Comparison of ENCODE assay signal across 8 cellular contexts in genomic region chr3:196711838-196712513, GRCh38. TPM values are rescaled to one million over a fixed set of nuclear protein-coding genes. Genes with fewer than 3 reads are reported as not detected.
DNase-seq lines count a peak whose midpoint lies in the region; TF ChIP-seq lines count a peak whose summit lies in the region.

Gene CEP19 (minus strand): TSS chr3:196712250. CDS start chr3:196708657, 3,593 bp downstream.
Gene PIGX (plus strand): TSS chr3:196712377.

- 1 to 2% methylated on average over 46 to 58 of the region's 68 CpGs for WGBS in GM23248 (ENCODE audit: low coverage in 1 of 2, low lambda C conversion rate in 2 of 2, missing lambda C conversion rate in 2 of 2), 2 experiments

- DNase-seq in Daoy (ENCODE audit: low read depth) (peak; percentile 91), GM23248 (peak; percentile 94), Kasumi-1 (lab: John Stamatoyannopoulos, UW) (peak; percentile 64 to 68), RKO (ENCODE audit: low spot score) (peak; percentile 81), fibroblast of pulmonary artery (ENCODE audit: low read depth) (peak; percentile 88), nephron progenitor cell (peak; percentile 87)
- peak; percentile 90 for DNase-seq in activated T-helper 2 cell treated with anti-CD3 and anti-CD28 coated beads, Interferon-gamma antibody, Interleukin-2, Interleukin-4, amounts not matched to agents 10 μg/mL and 5 μg/mL and 100 μg/mL, durations not matched to agents 14 hours and 24 hours and 36 hours (ENCODE audit: low spot score)

- TF ChIP-seq CTCF in fibroblast of pulmonary artery (IDR thresholded peaks at IDR 0.05; ENCODE audit: low read length, missing control alignments) (no peak), nephron progenitor cell (IDR thresholded peaks at IDR 0.05) (no peak)

- no peaks in the 10 kb centered on the region for H3K27me3 ChIP-seq in GM23248 (replicated peaks; ENCODE audit: insufficient read depth)

- peak within 1 kb of the TSS; percentile 94 for H2AFZ ChIP-seq in GM23248

- H3K4me1 ChIP-seq in GM23248 (ENCODE audit: insufficient read depth), result peaks cover 13% of the 10 kb centered on the region

- H3K4me2 ChIP-seq in GM23248 (ENCODE audit: unreplicated experiment), result peak within 1 kb of the TSS; percentile 99

- no peaks in the 10 kb centered on the region for H3K9me2 ChIP-seq in GM23248 (ENCODE audit: insufficient read depth)

- intact Hi-C loops in activated T-helper 2 cell treated with anti-CD3 and anti-CD28 coated beads, Interferon-gamma antibody, Interleukin-2, Interleukin-4, amounts not matched to agents 10 μg/mL and 5 μg/mL and 100 μg/mL, durations not matched to agents 14 hours and 24 hours and 36 hours (cut with micrococcal nuclease), result loop anchor here (1.0 to 2.0 kb wide), 4 partner anchors 15 to 230 kb away; partner anchors contain the start of genes NCBP2 and PAK2

- H3K9ac ChIP-seq in GM23248, result peak within 1 kb of the TSS; percentile 95

- no peaks in the 10 kb centered on the region for H3K9me3 Mint-ChIP-seq in activated T-helper 2 cell treated with anti-CD3 and anti-CD28 coated beads, Interferon-gamma antibody, Interleukin-2, Interleukin-4, amounts not matched to agents 10 μg/mL and 5 μg/mL and 100 μg/mL, durations not matched to agents 14 hours and 24 hours and 36 hours
- no peaks in the 10 kb centered on the region for H3K9me3 Mint-ChIP-seq in nephron progenitor cell
- no peaks in the 10 kb centered on the region for H3K9me3 Mint-ChIP-seq in stimulated activated naive CD8-positive, alpha-beta T cell treated with anti-CD3 and anti-CD28 coated beads, Interleukin-15, Interleukin-2, amounts not matched to agents 100 ng/mL and 50 ng/mL, for 24 hours

- peaks cover 29% of the 10 kb centered on the region for H3K36me3 Mint-ChIP-seq in activated T-helper 2 cell treated with anti-CD3 and anti-CD28 coated beads, Interferon-gamma antibody, Interleukin-2, Interleukin-4, amounts not matched to agents 10 μg/mL and 5 μg/mL and 100 μg/mL, durations not matched to agents 14 hours and 24 hours and 36 hours (ENCODE audit: low read depth)
- peaks cover 3% of the 10 kb centered on the region for H3K36me3 Mint-ChIP-seq in nephron progenitor cell (ENCODE audit: low read depth)
- peaks cover 4% of the 10 kb centered on the region for H3K36me3 Mint-ChIP-seq in stimulated activated naive CD8-positive, alpha-beta T cell treated with anti-CD3 and anti-CD28 coated beads, Interleukin-15, Interleukin-2, amounts not matched to agents 100 ng/mL and 50 ng/mL, for 24 hours (ENCODE audit: low read depth)

- H3K4me3 ChIP-seq in GM23248 (peak within 1 kb of the TSS; percentile 94), fibroblast of pulmonary artery (replicated peaks; ENCODE audit: low read depth, low read length) (peak within 1 kb of the TSS; percentile 92)

- peak within 1 kb of the TSS; percentile 97 for H3K27ac Mint-ChIP-seq in activated T-helper 2 cell treated with anti-CD3 and anti-CD28 coated beads, Interferon-gamma antibody, Interleukin-2, Interleukin-4, amounts not matched to agents 10 μg/mL and 5 μg/mL and 100 μg/mL, durations not matched to agents 14 hours and 24 hours and 36 hours
- H3K27ac Mint-ChIP-seq in nephron progenitor cell, result peak within 1 kb of the TSS; percentile 51
- peak within 1 kb of the TSS; percentile 93 for H3K27ac Mint-ChIP-seq in stimulated activated naive CD8-positive, alpha-beta T cell treated with anti-CD3 and anti-CD28 coated beads, Interleukin-15, Interleukin-2, amounts not matched to agents 100 ng/mL and 50 ng/mL, for 24 hours

- H3K4me3 Mint-ChIP-seq in activated T-helper 2 cell treated with anti-CD3 and anti-CD28 coated beads, Interferon-gamma antibody, Interleukin-2, Interleukin-4, amounts not matched to agents 10 μg/mL and 5 μg/mL and 100 μg/mL, durations not matched to agents 14 hours and 24 hours and 36 hours (ENCODE audit: low read depth), result peak within 1 kb of the TSS; percentile 95
- peak within 1 kb of the TSS; percentile 91 for H3K4me3 Mint-ChIP-seq in nephron progenitor cell
- peak within 1 kb of the TSS; percentile 87 for H3K4me3 Mint-ChIP-seq in stimulated activated naive CD8-positive, alpha-beta T cell treated with anti-CD3 and anti-CD28 coated beads, Interleukin-15, Interleukin-2, amounts not matched to agents 100 ng/mL and 50 ng/mL, for 24 hours

- no peaks in the 10 kb centered on the region for H3K27me3 Mint-ChIP-seq in activated T-helper 2 cell treated with anti-CD3 and anti-CD28 coated beads, Interferon-gamma antibody, Interleukin-2, Interleukin-4, amounts not matched to agents 10 μg/mL and 5 μg/mL and 100 μg/mL, durations not matched to agents 14 hours and 24 hours and 36 hours (ENCODE audit: low read depth)
- peaks cover 10% of the 10 kb centered on the region for H3K27me3 Mint-ChIP-seq in nephron progenitor cell (ENCODE audit: low read depth, poor library complexity)
- H3K27me3 Mint-ChIP-seq in stimulated activated naive CD8-positive, alpha-beta T cell treated with anti-CD3 and anti-CD28 coated beads, Interleukin-15, Interleukin-2, amounts not matched to agents 100 ng/mL and 50 ng/mL, for 24 hours, result no peaks in the 10 kb centered on the region

- H3K27ac ChIP-seq in GM23248, result peak within 1 kb of the TSS; percentile 93

- H3K9me3 ChIP-seq in GM23248 (ENCODE audit: low read depth), result no peaks in the 10 kb centered on the region

- H4K20me1 ChIP-seq in GM23248 (ENCODE audit: insufficient read depth), result no peaks in the 10 kb centered on the region

- in situ Hi-C loops in GM23248 (cut with MboI), result no loop called here

- H3F3A ChIP-seq in GM23248 (ENCODE audit: insufficient read depth), result peaks cover 21% of the 10 kb centered on the region; the same call in 1 of the 2 replicates

- no peaks in the 10 kb centered on the region for H3K36me3 ChIP-seq in GM23248 (ENCODE audit: low read depth)

- H3K79me2 ChIP-seq in GM23248 (ENCODE audit: insufficient read depth), result peaks cover 38% of the 10 kb centered on the region

- peaks cover 32% of the 10 kb centered on the region for H3K4me1 Mint-ChIP-seq in activated T-helper 2 cell treated with anti-CD3 and anti-CD28 coated beads, Interferon-gamma antibody, Interleukin-2, Interleukin-4, amounts not matched to agents 10 μg/mL and 5 μg/mL and 100 μg/mL, durations not matched to agents 14 hours and 24 hours and 36 hours (ENCODE audit: low read depth)
- H3K4me1 Mint-ChIP-seq in nephron progenitor cell, result peaks cover 28% of the 10 kb centered on the region
- H3K4me1 Mint-ChIP-seq in stimulated activated naive CD8-positive, alpha-beta T cell treated with anti-CD3 and anti-CD28 coated beads, Interleukin-15, Interleukin-2, amounts not matched to agents 100 ng/mL and 50 ng/mL, for 24 hours (ENCODE audit: low read depth), result peaks cover 27% of the 10 kb centered on the region

RNA-seq across cellular contexts. Expression of gene CEP19, which starts in this region (rescaled TPM):
- total RNA-seq in Daoy (2014; rRNA removed; shearing (Covaris generic)), result 2.5 and 6.2 TPM in 2 replicates
- 5.4 and 5.6 TPM in 2 replicates for total RNA-seq in GM23248 (2014; rRNA removed; shearing (Covaris generic))
- polyA plus RNA-seq in GM23248 (2016; fragmentation: Nextera tagmentation; extraction: Ambion mirVana), result 4.5 and 5.7 TPM in 2 replicates
- total RNA-seq in activated T-helper 2 cell treated with anti-CD3 and anti-CD28 coated beads, Interferon-gamma antibody, Interleukin-2, Interleukin-4, amounts not matched to agents 10 μg/mL and 5 μg/mL and 100 μg/mL, durations not matched to agents 14 hours and 24 hours and 36 hours, result 3.7 and 4.5 TPM in 2 replicates

RNA-seq across cellular contexts. Expression of gene PIGX, which starts in this region (rescaled TPM):
- total RNA-seq in Daoy (2014; rRNA removed; shearing (Covaris generic)), result 28.7 and 33.1 TPM in 2 replicates
- total RNA-seq in GM23248 (2014; rRNA removed; shearing (Covaris generic)), result 27.6 and 37.3 TPM in 2 replicates
- polyA plus RNA-seq in GM23248 (2016; fragmentation: Nextera tagmentation; extraction: Ambion mirVana), result 36.0 and 37.3 TPM in 2 replicates
- 65.7 and 70.8 TPM in 2 replicates for total RNA-seq in activated T-helper 2 cell treated with anti-CD3 and anti-CD28 coated beads, Interferon-gamma antibody, Interleukin-2, Interleukin-4, amounts not matched to agents 10 μg/mL and 5 μg/mL and 100 μg/mL, durations not matched to agents 14 hours and 24 hours and 36 hours

Comparison
In these comparisons a context has a peak if more than half of its experiments do, and no peak if none do; other contexts are left out.
1. Peak in every context shown above with its lines: DNase-seq, H3K4me3 ChIP-seq and H3K27ac ChIP-seq.